12 cellular contexts compared by ENCODE assay signal in genomic region chr19:38838986-38839761, GRCh38. TPM values are rescaled to one million over a fixed set of nuclear protein-coding genes. Genes with fewer than 3 reads are reported as not detected.
A peak's percentile ranks its signal among the peaks of the same experiment; 100 is the strongest.
DNase-seq lines count a peak whose midpoint lies in the region; ATAC-seq and TF ChIP-seq lines count a peak whose summit lies in the region.
"Had no signal": no experiment of that assay in that cellular context is flagged by ENCODE, and none has a peak within 500 bp of the region (broad histone marks: within the 10 kb centered on the region; RNA-seq: fewer than 3 reads in every experiment).

No MANE protein-coding gene starts in this region.

- no peaks in the 10 kb centered on the region for H3K27me3 ChIP-seq in Panc1 (ENCODE audit: control insufficient read depth, insufficient read depth, low read length)
- no peaks in the 10 kb centered on the region for H3K27me3 ChIP-seq in trophoblast cell (ENCODE audit: insufficient read depth, low read length)

- H3K4me2 ChIP-seq in trophoblast cell (ENCODE audit: low read length), result no peak overlapping the region

- no peak for ATAC-seq in Panc1
- ATAC-seq in effector memory CD8-positive, alpha-beta T cell (replicated peaks), result no peak
- ATAC-seq in GM21717 (IDR thresholded peaks at IDR 0.05; ENCODE audit: unreplicated experiment), result no peak
- no peak for ATAC-seq in HG03442 (IDR thresholded peaks at IDR 0.05; ENCODE audit: unreplicated experiment)

- CTCF ChIA-PET in Panc1 (lab: Charles Lee), result interaction anchor here (0.5 to 1.3 kb wide), 6 partner anchors 24 to 156 kb away, joined by 3 to 5 read pairs (median 3); partner anchors contain the start of genes MRPS12 and SARS2

- peak overlapping the region; percentile 10 for H2BK12ac ChIP-seq in trophoblast cell (ENCODE audit: low read length)

- peak overlapping the region; percentile 95 for H2BK5ac ChIP-seq in trophoblast cell (ENCODE audit: low read depth, low read length, poor library complexity)

- POLR2A ChIA-PET in Panc1 (lab: Charles Lee), result interaction anchor here (0.6 to 2.4 kb wide), 5 partner anchors 8 to 163 kb away, joined by 3 to 17 read pairs (median 3); no protein-coding TSS in a partner anchor

- no peak overlapping the region for H3K9ac ChIP-seq in trophoblast cell (ENCODE audit: low read length)

- H3K27ac ChIP-seq in Panc1 (ENCODE audit: low read length) (peak overlapping the region; percentile 86), trophoblast cell (ENCODE audit: low read depth, low read length) (peak overlapping the region; percentile 96)

- H2AFZ ChIP-seq in trophoblast cell (ENCODE audit: insufficient read depth, low read length, poor library complexity), result no peak overlapping the region

- TF ChIP-seq CTCF in Panc1 (IDR thresholded peaks at IDR 0.05), result no peak

- H4K12ac ChIP-seq in trophoblast cell (ENCODE audit: low read depth, low read length), result no peak overlapping the region

- H3K27ac Mint-ChIP-seq in effector memory CD8-positive, alpha-beta T cell, result peak overlapping the region; percentile 54 to 100

- no peak overlapping the region for H2AK5ac ChIP-seq in trophoblast cell (ENCODE audit: low read length)

- peaks cover 78% of the 10 kb centered on the region for H3K36me3 ChIP-seq in Panc1 (ENCODE audit: control insufficient read depth, insufficient read depth, low read length)
- peaks cover 71 to 80% of the 10 kb centered on the region in 2 experiments for H3K36me3 ChIP-seq in trophoblast cell (ENCODE audit: control insufficient read depth in 1 of 2, insufficient read depth in 2 of 2, low read length in 2 of 2)

- no peaks in the 10 kb centered on the region for H3K27me3 Mint-ChIP-seq in effector memory CD8-positive, alpha-beta T cell

- H3K9me3 Mint-ChIP-seq in effector memory CD8-positive, alpha-beta T cell, result no peaks in the 10 kb centered on the region

- H3K4me3 ChIP-seq in Panc1 (ENCODE audit: low read depth in 2 of 2, low read length in 2 of 2), result no peak overlapping the region
- H3K4me3 ChIP-seq in trophoblast cell (ENCODE audit: low read depth, low read length), result no peak overlapping the region

- peak overlapping the region; percentile 95 for H3K18ac ChIP-seq in trophoblast cell (ENCODE audit: low read length)

- in situ Hi-C loops in Panc1 (cut with HindIII; ENCODE audit: low pct_unique_long_range_greater_than_20kb, low sequenced_read_pairs), result loop anchor here (5.0 kb wide), 1 partner anchor 72 kb away; no protein-coding TSS in a partner anchor

- peak overlapping the region; percentile 93 for H4K91ac ChIP-seq in trophoblast cell (ENCODE audit: low read depth, low read length)

- peak; percentile 49 for DNase-seq in DMS53 treated with DMSO at 0.1 percent for 48 hours (lab: John Stamatoyannopoulos, UW; ENCODE audit: unreplicated experiment)
- no peak for DNase-seq in Panc1 (ENCODE audit: low read depth, low spot score)
- no peak for DNase-seq in effector memory CD8-positive, alpha-beta T cell
- DNase-seq in trophoblast cell, result peak; percentile 11 to 42
- DNase-seq in NOMO-1 treated with DMSO at 0.1 percent for 48 hours (lab: John Stamatoyannopoulos, UW; ENCODE audit: unreplicated experiment), result no peak
- DNase-seq in glomerular visceral epithelial cell (ENCODE audit: extremely low spot score), result no peak
- DNase-seq: NCI-H748 treated with DMSO at 0.1 percent for 48 hours, nucleus accumbens had no signal

- peaks cover 34% of the 10 kb centered on the region for H3K79me1 ChIP-seq in trophoblast cell (ENCODE audit: low read length)

- peaks cover 96% of the 10 kb centered on the region for H3K36me3 Mint-ChIP-seq in effector memory CD8-positive, alpha-beta T cell (ENCODE audit: insufficient read depth)

- H3K23ac ChIP-seq in trophoblast cell (ENCODE audit: low read length), result no peak overlapping the region

- H3K9me3 ChIP-seq in Panc1 (ENCODE audit: control insufficient read depth, insufficient read depth, low read depth, low read length) (no peaks in the 10 kb centered on the region), trophoblast cell (ENCODE audit: insufficient read depth, low read depth, low read length) (no peaks in the 10 kb centered on the region)

- peak overlapping the region; percentile 84 for H4K8ac ChIP-seq in trophoblast cell (ENCODE audit: low read depth, low read length)

- H3K4me3 Mint-ChIP-seq in effector memory CD8-positive, alpha-beta T cell, result no peak overlapping the region

- H3K4me1 Mint-ChIP-seq in effector memory CD8-positive, alpha-beta T cell (ENCODE audit: low read depth in 2 of 2), result peaks cover 34 to 40% of the 10 kb centered on the region in 2 donors

- peak overlapping the region; percentile 21 for H2BK120ac ChIP-seq in trophoblast cell (ENCODE audit: insufficient read depth, low read length, poor library complexity)

- H3K79me2 ChIP-seq in trophoblast cell (ENCODE audit: control insufficient read depth, insufficient read depth, low read length, poor library complexity), result peaks cover 12% of the 10 kb centered on the region

- no CpG with 5 or more reads among the region's 12 CpGs for WGBS in trophoblast cell (ENCODE audit: extremely low coverage, insufficient coverage, insufficient read length)

- H3K4ac ChIP-seq in trophoblast cell (ENCODE audit: low read depth, low read length), result no peak overlapping the region

- H3K4me1 ChIP-seq in Panc1 (ENCODE audit: control insufficient read depth, insufficient read depth, low read length) (peaks cover 95% of the 10 kb centered on the region), trophoblast cell (ENCODE audit: control insufficient read depth in 1 of 2, insufficient read depth in 2 of 2, low read length in 2 of 2) (peaks cover 44 to 51% of the 10 kb centered on the region in 2 experiments)

- intact Hi-C loops in Panc1 (cut with micrococcal nuclease; ENCODE audit: unreplicated experiment), result loop anchor here (5.0 to 10.0 kb wide), 2 partner anchors 187 to 324 kb away; no protein-coding TSS in a partner anchor

- BruUV-seq in Panc1 (replicated peaks; lab: Mats Ljungman, UMichigan), result TSS peak; percentile 1

- H3K14ac ChIP-seq in trophoblast cell (ENCODE audit: low read length), result peak overlapping the region; percentile 92

RNA-seq across cellular contexts. Expression of gene ECH1, which starts 7.6 kb away (rescaled TPM):
- 945 TPM for total RNA-seq in Panc1 (2021; ENCODE audit: unreplicated experiment)
- polyA plus RNA-seq in Panc1 (2012; ENCODE audit: insufficient read length), result 2,203 TPM
- polyA plus RNA-seq in trophoblast cell (2013), result 186 and 200 TPM in 2 replicates

RNA-seq across cellular contexts. Expression of gene HNRNPL, which starts 10.6 kb away (rescaled TPM):
- 749 TPM for total RNA-seq in Panc1 (2021; ENCODE audit: unreplicated experiment)
- polyA plus RNA-seq in Panc1 (2012; ENCODE audit: insufficient read length), result 460 TPM
- polyA plus RNA-seq in trophoblast cell (2013), result 227 and 231 TPM in 2 replicates

RNA-seq across cellular contexts. Expression of gene LGALS4, which starts 26.4 kb away (rescaled TPM):
- 3.9 TPM for total RNA-seq in Panc1 (2021; ENCODE audit: unreplicated experiment)
- 7.6 TPM for polyA plus RNA-seq in Panc1 (2012; ENCODE audit: insufficient read length)
- 0.10 and 0.19 TPM in 2 replicates for polyA plus RNA-seq in trophoblast cell (2013)
- total RNA-seq: LHCN-M2 had no signal

RNA-seq across cellular contexts. Expression of gene RINL, which starts 38.9 kb away (rescaled TPM):
- 1.3 TPM for total RNA-seq in Panc1 (2021; ENCODE audit: unreplicated experiment)
- 1.6 TPM for polyA plus RNA-seq in Panc1 (2012; ENCODE audit: insufficient read length)
- polyA plus RNA-seq in trophoblast cell (2013), result 0.99 and 1.1 TPM in 2 replicates

RNA-seq across cellular contexts. Expression of gene LGALS7B, which starts 50.2 kb away (rescaled TPM):
- total RNA-seq in Panc1 (2021; ENCODE audit: unreplicated experiment), result 3.6 TPM
- 8.1 TPM for polyA plus RNA-seq in Panc1 (2012; ENCODE audit: insufficient read length)
- polyA plus RNA-seq in trophoblast cell (2013), result not detected in 2 replicates
- total RNA-seq: LHCN-M2; T-helper 1 cell treated with Interleukin-12 subunit alpha and Interleukin-12 subunit beta and Interleukin-4 antibody, amounts not matched to agents 30 ng/mL and 1 ng/mL, for 36 hours had no signal

Comparison
In these comparisons a context has a peak if more than half of its experiments do, and no peak if none do; other contexts are left out.
1. DNase-seq: peak in DMS53 treated with DMSO at 0.1 percent for 48 hours (single experiment) and trophoblast cell (2 of 2); none in Panc1 (single experiment), effector memory CD8-positive, alpha-beta T cell (0 of 3), NOMO-1 treated with DMSO at 0.1 percent for 48 hours (single experiment) and glomerular visceral epithelial cell (single experiment).